In the genomic region with DNA sequence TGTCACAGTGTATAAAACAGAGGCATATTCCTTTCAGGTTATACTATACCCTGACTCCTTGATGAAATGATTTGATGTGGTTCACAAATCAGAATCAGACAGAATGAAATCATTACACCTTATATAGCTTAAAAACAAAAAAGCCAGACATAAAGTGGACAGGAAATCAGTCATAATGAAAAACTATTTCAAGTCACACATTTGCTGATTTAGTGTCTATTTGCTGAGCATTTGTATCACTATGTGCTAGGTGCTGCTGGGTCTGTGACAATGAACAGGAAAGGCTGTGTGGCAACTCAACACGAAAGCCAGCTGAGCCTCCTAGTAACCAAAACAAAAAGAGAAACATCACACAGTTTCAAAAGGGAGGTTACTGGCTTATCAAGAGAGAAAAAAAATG, we compare ENCODE assay signal across 8 cellular contexts.
DNase-seq lines count a peak whose midpoint lies in the region; ATAC-seq and TF ChIP-seq lines count a peak whose summit lies in the region.

No MANE protein-coding gene starts in this region.

- no peak overlapping the region for H3K27ac ChIP-seq in body of pancreas

- no peaks in the 10 kb centered on the region for H3K27me3 ChIP-seq in body of pancreas

- no peaks in the 10 kb centered on the region for H3K9me3 ChIP-seq in body of pancreas

- no peak for TF ChIP-seq CTCF in GM12864 (IDR thresholded peaks at IDR 0.05; ENCODE audit: low read depth, low read length, missing control alignments)
- no peak for TF ChIP-seq CTCF in GM20000 (IDR thresholded peaks at IDR 0.05; ENCODE audit: extremely low read depth, missing control alignments)
- no peak for TF ChIP-seq CTCF in body of pancreas (IDR thresholded peaks at IDR 0.05)

- DNase-seq in GM12864 (ENCODE audit: low read depth) (peak; percentile 74), GM20000 (ENCODE audit: low spot score) (peak; percentile 48), body of pancreas (peak in 1 of 4 donors; percentile 15), pulmonary artery endothelial cell (ENCODE audit: low read depth, low spot score) (peak; percentile 88), NCI-H446 (lab: John Stamatoyannopoulos, UW) (no peak), NCI-H2107 (lab: John Stamatoyannopoulos, UW) (no peak), cerebellar cortex (ENCODE audit: low spot score) (no peak)

- no peak overlapping the region for H3K4me3 ChIP-seq in GM12864 (ENCODE audit: low read depth, low read length)
- H3K4me3 ChIP-seq in body of pancreas: no peak overlapping the region

- WGBS in body of pancreas, 2 donors: 30 to 60% methylated on average over 1 of the region's 1 CpG

- H3K4me1 ChIP-seq in body of pancreas: peaks cover 12% of the 10 kb centered on the region

- intact Hi-C loops in body of pancreas (cut with DNase I): no loop called here

- TF ChIP-seq POLR2A in body of pancreas (IDR thresholded peaks at IDR 0.05): no peak

- H3K36me3 ChIP-seq in body of pancreas (replicated peaks in 1 of 2; ENCODE audit: insufficient read depth in 1 of 2, low read depth in 2 of 2): no peaks in the 10 kb centered on the region

- peak; percentile 88 for ATAC-seq in HG03469 (IDR thresholded peaks at IDR 0.05; ENCODE audit: unreplicated experiment)
- peak; percentile 54 for ATAC-seq in body of pancreas

Comparison
In these comparisons a context has a peak if more than half of its experiments do, and no peak if none do; other contexts are left out.
1. DNase-seq: peak in GM12864 (single experiment), GM20000 (single experiment) and pulmonary artery endothelial cell (single experiment); none in NCI-H446 (0 of 2), NCI-H2107 (single experiment) and cerebellar cortex (single experiment).